In genomic region chr17:64327201-64327930, GRCh38 we compare ENCODE assay signal across 12 cellular contexts.
A peak's percentile ranks its signal among the peaks of the same experiment; 100 is the strongest.
DNase-seq lines count a peak whose midpoint lies in the region; ATAC-seq and TF ChIP-seq lines count a peak whose summit lies in the region.
"Had no signal": no experiment of that assay in that cellular context is flagged by ENCODE, and none has a peak within 500 bp of the region (broad histone marks: within the 10 kb centered on the region; RNA-seq: fewer than 3 reads in every experiment).

No MANE protein-coding gene starts in this region.

- H3K36me3 Mint-ChIP-seq in endothelial cell (ENCODE audit: low read depth, unreplicated experiment) (peaks cover 49% of the 10 kb centered on the region), naive B cell (peaks cover 14% of the 10 kb centered on the region in 2 donors), Caco-2 (ENCODE audit: insufficient read depth, unreplicated experiment) (no peaks in the 10 kb centered on the region)
- H3K36me3 Mint-ChIP-seq: activated naive CD4-positive, alpha-beta T cell treated with anti-CD3 and anti-CD28 coated beads, Interleukin-2, amount 50 U/mL, for 72 hours had no signal

- no peak for ATAC-seq in naive B cell (ENCODE audit: low read depth in 2 of 2)
- ATAC-seq in GM21360 (IDR thresholded peaks at IDR 0.05; ENCODE audit: unreplicated experiment): no peak

- H3K4me3 Mint-ChIP-seq in endothelial cell (ENCODE audit: unreplicated experiment): peak overlapping the region; percentile 78
- peak overlapping the region in 5 of 8 donors; percentile 51 to 84 (median 63) for H3K4me3 Mint-ChIP-seq in naive B cell
- no peak overlapping the region for H3K4me3 Mint-ChIP-seq in Caco-2 (ENCODE audit: unreplicated experiment)

- TF ChIP-seq CTCF in endothelial cell (IDR thresholded peaks at IDR 0.05; ENCODE audit: unreplicated experiment) (no peak), transverse colon (IDR thresholded peaks at IDR 0.05) (no peak), Caco-2 (IDR thresholded peaks at IDR 0.05; ENCODE audit: insufficient read depth in 1 of 2, low read depth in 1 of 2, low read length in 1 of 2, severe bottlenecking in 1 of 2, unreplicated experiment in 1 of 2) (no peak)

- peaks cover 0 to 9% (median 4%) of the 10 kb centered on the region in 4 donors for H3K4me1 ChIP-seq in transverse colon
- peaks cover 20% of the 10 kb centered on the region; the same call in 1 of the 2 replicates for H3K4me1 ChIP-seq in Caco-2

- H3K9me3 ChIP-seq in transverse colon (no peaks in the 10 kb centered on the region), Caco-2 (no peaks in the 10 kb centered on the region)

- intact Hi-C loops in transverse colon (cut with DNase I; ENCODE audit: low total_unique reads) (no loop called here), Caco-2 (cut with micrococcal nuclease; ENCODE audit: unreplicated experiment) (no loop called here)

- peak overlapping the region; percentile 96 for H3K27ac Mint-ChIP-seq in endothelial cell (ENCODE audit: unreplicated experiment)
- peak overlapping the region in 4 of 6 donors; percentile 10 to 79 (median 32) for H3K27ac Mint-ChIP-seq in naive B cell
- no peak overlapping the region for H3K27ac Mint-ChIP-seq in Caco-2 (ENCODE audit: unreplicated experiment)

- H3K36me3 ChIP-seq in transverse colon (no peaks in the 10 kb centered on the region), Caco-2 (ENCODE audit: control insufficient read depth, insufficient read depth, low read length) (no peaks in the 10 kb centered on the region)

- POLR2A ChIA-PET in Caco-2 (lab: Charles Lee): no interaction called here

- peak overlapping the region; percentile 10 to 50 (median 34) for H3K27ac ChIP-seq in transverse colon
- H3K27ac ChIP-seq: SK-N-MC had no signal

- 59 to 78% methylated on average over 4 to 6 of the region's 6 CpGs for WGBS in transverse colon (ENCODE audit: low coverage in 1 of 2), 2 donors

- H3K27me3 Mint-ChIP-seq in endothelial cell (ENCODE audit: unreplicated experiment) (peaks cover 10% of the 10 kb centered on the region), naive B cell (no peaks in the 10 kb centered on the region), Caco-2 (ENCODE audit: insufficient read depth, unreplicated experiment) (no peaks in the 10 kb centered on the region)

- TF ChIP-seq EP300 in transverse colon (IDR thresholded peaks at IDR 0.05; ENCODE audit: low read depth): no peak

- H3K27me3 ChIP-seq in transverse colon (no peaks in the 10 kb centered on the region), Caco-2 (replicated peaks; ENCODE audit: control insufficient read depth, insufficient read depth, low read length) (no peaks in the 10 kb centered on the region)

- no TSS peak for BruUV-seq in Caco-2 (replicated peaks; lab: Mats Ljungman, UMichigan)

- no peaks in the 10 kb centered on the region for H3K4me1 Mint-ChIP-seq in endothelial cell (ENCODE audit: unreplicated experiment)
- H3K4me1 Mint-ChIP-seq in naive B cell: peaks cover 43 to 56% (median 45%) of the 10 kb centered on the region in 3 donors
- H3K4me1 Mint-ChIP-seq in Caco-2 (ENCODE audit: low read depth, unreplicated experiment): peaks cover 18% of the 10 kb centered on the region

- no peak for TF ChIP-seq POLR2A in transverse colon (IDR thresholded peaks at IDR 0.05)

- DNase-seq in NCI-H1092 treated with DMSO at 0.1 percent for 48 hours (lab: John Stamatoyannopoulos, UW) (peak; percentile 4), NCI-H1092 (lab: John Stamatoyannopoulos, UW) (no peak), endothelial cell (ENCODE audit: low spot score) (no peak), naive B cell (no peak), transverse colon (no peak), Caco-2 (no peak)
- DNase-seq in stimulated activated CD4-positive, alpha-beta T cell treated with anti-CD3 and anti-CD28 coated beads, Interleukin-2, amount 100 ng/mL, for 48 hours: no peak
- DNase-seq: 8988T, erythroblast had no signal

- CTCF ChIA-PET in Caco-2 (lab: Charles Lee): interaction anchor here (0.6 kb wide), 1 partner anchor 385 kb away, joined by 3 read pairs; no protein-coding TSS in a partner anchor

- no peak overlapping the region for H3K4me3 ChIP-seq in transverse colon
- H3K4me3 ChIP-seq in Caco-2 (ENCODE audit: low read depth, low read length): no peak overlapping the region
- H3K4me3 ChIP-seq: SK-N-MC had no signal

- in situ Hi-C loops in transverse colon (cut with MboI; ENCODE audit: low pct_ligation_motif_present in 1 of 4, low pct_unique_long_range_greater_than_20kb in 1 of 4, low sequenced_read_pairs in 3 of 4): loop anchor here in 1 of 4 donors (10.0 kb wide), 1 partner anchor 87 kb away; no protein-coding TSS in a partner anchor

- H3K9me3 Mint-ChIP-seq in endothelial cell (ENCODE audit: unreplicated experiment): no peaks in the 10 kb centered on the region
- no peaks in the 10 kb centered on the region for H3K9me3 Mint-ChIP-seq in naive B cell
- no peaks in the 10 kb centered on the region for H3K9me3 Mint-ChIP-seq in Caco-2 (ENCODE audit: unreplicated experiment)
- H3K9me3 Mint-ChIP-seq: activated naive CD4-positive, alpha-beta T cell treated with anti-CD3 and anti-CD28 coated beads, Interleukin-2, amount 50 U/mL, for 72 hours had no signal
